ENCODE assay signal across 17 cellular contexts in the genomic region with DNA sequence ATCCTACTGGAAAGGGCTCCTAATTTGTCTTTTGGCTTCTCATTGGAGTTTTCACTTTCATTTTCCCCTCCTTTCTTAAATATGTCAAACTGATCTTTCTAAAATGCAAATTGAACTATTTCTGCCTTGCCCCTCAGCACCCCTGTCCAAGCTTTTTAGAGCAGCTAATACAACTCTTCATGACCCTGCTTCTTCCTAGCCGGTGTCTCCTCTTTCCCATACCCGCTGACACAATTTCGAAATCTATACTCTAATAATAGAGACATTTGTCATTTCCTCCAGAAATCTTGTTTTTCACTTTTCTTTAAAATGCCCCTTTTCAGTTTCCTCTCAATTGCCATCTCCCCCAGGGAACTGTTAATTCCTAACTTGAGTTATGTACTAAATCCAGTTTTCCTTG. TPM values are rescaled to one million over a fixed set of nuclear protein-coding genes. Genes with fewer than 3 reads are reported as not detected.
"Had no signal": no experiment of that assay in that cellular context is flagged by ENCODE, and none has a peak within 500 bp of the region (broad histone marks: within the 10 kb centered on the region; RNA-seq: fewer than 3 reads in every experiment).

No MANE protein-coding gene starts in this region.

- H3K27ac ChIP-seq: gastroesophageal sphincter, left lung had no signal

- H3K9me3 ChIP-seq: gastroesophageal sphincter, left lung had no signal

- H3K4me3 ChIP-seq: gastroesophageal sphincter, left lung had no signal

- ATAC-seq: effector memory CD8-positive, alpha-beta T cell; gastroesophageal sphincter; left lung; naive thymus-derived CD8-positive, alpha-beta T cell had no signal

- H3K4me1 ChIP-seq: left lung had no signal

- H3K4me3 Mint-ChIP-seq: effector memory CD8-positive, alpha-beta T cell; naive thymus-derived CD8-positive, alpha-beta T cell had no signal

- H3K36me3 ChIP-seq: gastroesophageal sphincter, left lung had no signal

- H3K27ac Mint-ChIP-seq: effector memory CD8-positive, alpha-beta T cell; naive thymus-derived CD8-positive, alpha-beta T cell had no signal

- H3K27me3 Mint-ChIP-seq: effector memory CD8-positive, alpha-beta T cell had no signal

- DNase-seq: activated CD4-positive, CD25-positive, alpha-beta regulatory T cell treated with anti-CD3 and anti-CD28 coated beads, Interleukin-2, amount 50 U/mL, for 72 hours; activated naive CD4-positive, alpha-beta T cell treated with Interleukin-2 at 50 U/mL for 16 hours; activated T-cell treated with anti-CD3 and anti-CD28 coated beads for 4 hours; aorta; cerebellar nuclear complex; dermis blood vessel endothelial cell; effector memory CD8-positive, alpha-beta T cell; islet precursor cell; left lung; mesenchymal stem cell; naive thymus-derived CD8-positive, alpha-beta T cell; stimulated activated CD4-positive, alpha-beta T cell treated with anti-CD3 and anti-CD28 coated beads, Interleukin-15, amount 100 ng/mL, for 24 hours; stimulated activated CD4-positive, alpha-beta T cell treated with anti-CD3 and anti-CD28 coated beads, Interleukin-4, amount 100 ng/mL, for 4 hours; stimulated activated CD8-positive, alpha-beta memory T cell treated with anti-CD3 and anti-CD28 coated beads, Interleukin-4, amount 100 ng/mL, for 48 hours; stimulated activated naive CD4-positive, alpha-beta T cell treated with Interleukin-2 at 50 U/mL for 16 hours; T1000 had no signal

RNA-seq across cellular contexts. Expression of a gene that starts 2.9 kb away (rescaled TPM):
- total RNA-seq: dermis blood vessel endothelial cell; naive thymus-derived CD8-positive, alpha-beta T cell had no signal
- polyA plus RNA-seq: naive thymus-derived CD8-positive, alpha-beta T cell had no signal
